8 cellular contexts compared by ENCODE assay signal in genomic region chr6:113763883-113764282, GRCh38.
DNase-seq lines count a peak whose midpoint lies in the region; ATAC-seq and TF ChIP-seq lines count a peak whose summit lies in the region.
"Had no signal": no experiment of that assay in that cellular context is flagged by ENCODE, and none has a peak within 500 bp of the region (broad histone marks: within the 10 kb centered on the region; RNA-seq: fewer than 3 reads in every experiment).

No MANE protein-coding gene starts in this region.

- no peaks in the 10 kb centered on the region for H3K36me3 Mint-ChIP-seq in natural killer cell treated with Interleukin-12 subunit alpha and Interleukin-12 subunit beta and Interleukin-15 and Interleukin-18, amount 100 ng/mL, for 72 hours
- H3K36me3 Mint-ChIP-seq in nephron progenitor cell (ENCODE audit: low read depth) = no peaks in the 10 kb centered on the region

- H3K4me3 Mint-ChIP-seq in natural killer cell treated with Interleukin-12 subunit alpha and Interleukin-12 subunit beta and Interleukin-15 and Interleukin-18, amount 100 ng/mL, for 72 hours = no peak overlapping the region
- no peak overlapping the region for H3K4me3 Mint-ChIP-seq in nephron progenitor cell
- H3K4me3 Mint-ChIP-seq: T-helper 1 cell treated with Interleukin-12 subunit alpha and Interleukin-12 subunit beta and Interleukin-4 antibody, amounts not matched to agents 30 μg/mL and 1 μg/mL, for 36 hours had no signal

- DNase-seq in SKM-1 (lab: John Stamatoyannopoulos, UW; ENCODE audit: unreplicated experiment) = peak; percentile 28
- no peak for DNase-seq in natural killer cell treated with Interleukin-12 subunit alpha and Interleukin-12 subunit beta and Interleukin-15 and Interleukin-18, amount 100 ng/mL, for 72 hours (ENCODE audit: low spot score)
- DNase-seq in nephron progenitor cell = no peak
- no peak for DNase-seq in epidermal melanocyte (ENCODE audit: insufficient read length, low spot score)
- no peak for DNase-seq in NCI-H510A (lab: John Stamatoyannopoulos, UW)

- no peak overlapping the region for H3K27ac Mint-ChIP-seq in natural killer cell treated with Interleukin-12 subunit alpha and Interleukin-12 subunit beta and Interleukin-15 and Interleukin-18, amount 100 ng/mL, for 72 hours
- H3K27ac Mint-ChIP-seq in nephron progenitor cell = no peak overlapping the region
- H3K27ac Mint-ChIP-seq: T-helper 1 cell treated with Interleukin-12 subunit alpha and Interleukin-12 subunit beta and Interleukin-4 antibody, amounts not matched to agents 30 μg/mL and 1 μg/mL, for 36 hours had no signal

- peak; percentile 58 for ATAC-seq in GM18873 (IDR thresholded peaks at IDR 0.05; ENCODE audit: low FRiP score, unreplicated experiment)
- ATAC-seq in HG02798 (IDR thresholded peaks at IDR 0.05; ENCODE audit: poor library complexity, unreplicated experiment) = peak; percentile 64
- peak; percentile 36 to 40 for ATAC-seq in natural killer cell treated with Interleukin-12 subunit alpha and Interleukin-12 subunit beta and Interleukin-15 and Interleukin-18, amount 100 ng/mL, for 72 hours

- H3K27me3 Mint-ChIP-seq in natural killer cell treated with Interleukin-12 subunit alpha and Interleukin-12 subunit beta and Interleukin-15 and Interleukin-18, amount 100 ng/mL, for 72 hours = no peaks in the 10 kb centered on the region
- H3K27me3 Mint-ChIP-seq in nephron progenitor cell (ENCODE audit: low read depth, poor library complexity) = no peaks in the 10 kb centered on the region

- H3K4me1 Mint-ChIP-seq in natural killer cell treated with Interleukin-12 subunit alpha and Interleukin-12 subunit beta and Interleukin-15 and Interleukin-18, amount 100 ng/mL, for 72 hours (ENCODE audit: low read depth in 2 of 2) = no peaks in the 10 kb centered on the region
- H3K4me1 Mint-ChIP-seq in nephron progenitor cell = peaks cover 11% of the 10 kb centered on the region

- TF ChIP-seq CTCF in nephron progenitor cell (IDR thresholded peaks at IDR 0.05) = no peak

- H3K9me3 Mint-ChIP-seq in natural killer cell treated with Interleukin-12 subunit alpha and Interleukin-12 subunit beta and Interleukin-15 and Interleukin-18, amount 100 ng/mL, for 72 hours = no peaks in the 10 kb centered on the region
- no peaks in the 10 kb centered on the region for H3K9me3 Mint-ChIP-seq in nephron progenitor cell
- H3K9me3 Mint-ChIP-seq: T-helper 1 cell treated with Interleukin-12 subunit alpha and Interleukin-12 subunit beta and Interleukin-4 antibody, amounts not matched to agents 30 μg/mL and 1 μg/mL, for 36 hours had no signal
